Comparison of ENCODE assay signal across 10 cellular contexts in genomic region chr5:1568201-1568979, GRCh38. TPM values are rescaled to one million over a fixed set of nuclear protein-coding genes. Genes with fewer than 3 reads are reported as not detected.
A peak's percentile ranks its signal among the peaks of the same experiment; 100 is the strongest.
DNase-seq lines count a peak whose midpoint lies in the region; ATAC-seq, FAIRE-seq and TF ChIP-seq lines count a peak whose summit lies in the region.
"Had no signal": no experiment of that assay in that cellular context is flagged by ENCODE, and none has a peak within 500 bp of the region (broad histone marks: within the 10 kb centered on the region; RNA-seq: fewer than 3 reads in every experiment).

No MANE protein-coding gene starts in this region.

- FAIRE-seq in HTR-8/SVneo (lab: Jason Lieb, UNC) = peak; percentile 85
- FAIRE-seq: TTC549 had no signal

- POLR2A ChIA-PET in activated CD4-positive, alpha-beta T cell treated with anti-CD3 and anti-CD28 coated beads, Interleukin-2, amount 10 ng/mL, durations not matched to agents 7 days and 5 days (lab: Charles Lee) = no interaction called here

- TF ChIP-seq CTCF in brain microvascular endothelial cell (IDR thresholded peaks at IDR 0.05; ENCODE audit: low read depth, low read length, missing control alignments) (no peak), left lung (IDR thresholded peaks at IDR 0.05) (no peak), thyroid gland (IDR thresholded peaks at IDR 0.05) (no peak)

- TF ChIP-seq POLR2A in thyroid gland (IDR thresholded peaks at IDR 0.05) = no peak

- peaks cover 8% of the 10 kb centered on the region for H3K36me3 Mint-ChIP-seq in activated CD4-positive, alpha-beta T cell treated with anti-CD3 and anti-CD28 coated beads, Interleukin-2, amount 10 ng/mL, durations not matched to agents 7 days and 5 days (ENCODE audit: low read depth)

- H3K4me1 Mint-ChIP-seq in activated CD4-positive, alpha-beta T cell treated with anti-CD3 and anti-CD28 coated beads, Interleukin-2, amount 10 ng/mL, durations not matched to agents 7 days and 5 days = peaks cover 7% of the 10 kb centered on the region

- peaks cover 5% of the 10 kb centered on the region for H3K9me3 Mint-ChIP-seq in activated CD4-positive, alpha-beta T cell treated with anti-CD3 and anti-CD28 coated beads, Interleukin-2, amount 10 ng/mL, durations not matched to agents 7 days and 5 days

- H3K4me3 ChIP-seq in brain microvascular endothelial cell (ENCODE audit: low read depth, low read length) (no peak overlapping the region), left lung (no peak overlapping the region), thyroid gland (replicated peaks in 1 of 3) (no peak overlapping the region)

- H3K27me3 ChIP-seq in brain microvascular endothelial cell (replicated peaks) = no peaks in the 10 kb centered on the region
- H3K27me3 ChIP-seq in left lung = no peaks in the 10 kb centered on the region
- no peaks in the 10 kb centered on the region for H3K27me3 ChIP-seq in thyroid gland

- in situ Hi-C loops in brain microvascular endothelial cell (cut with HindIII; ENCODE audit: low pct_ligation_motif_present, low sequenced_read_pairs) = no loop called here

- H3K36me3 ChIP-seq in brain microvascular endothelial cell (replicated peaks) (no peaks in the 10 kb centered on the region), left lung (no peaks in the 10 kb centered on the region), thyroid gland (peaks cover 0 to 3% of the 10 kb centered on the region in 2 donors)

- intact Hi-C loops in left lung (cut with DNase I) (no loop called here), thyroid gland (cut with DNase I) (no loop called here)

- 26 to 37% methylated on average over 12 of the region's 12 CpGs for WGBS in thyroid gland, 2 donors

- peaks cover 11 to 36% of the 10 kb centered on the region in 2 donors for H3K4me1 ChIP-seq in left lung
- peaks cover 12 to 16% of the 10 kb centered on the region in 2 donors for H3K4me1 ChIP-seq in thyroid gland

- H3K9me3 ChIP-seq in left lung (no peaks in the 10 kb centered on the region), thyroid gland (no peaks in the 10 kb centered on the region)

- no peak overlapping the region for H3K27ac ChIP-seq in brain microvascular endothelial cell
- H3K27ac ChIP-seq in left lung = peak overlapping the region; percentile 21 to 56
- peak overlapping the region; percentile 59 to 77 (median 76) for H3K27ac ChIP-seq in thyroid gland

- no peak overlapping the region for H3K4me3 Mint-ChIP-seq in activated CD4-positive, alpha-beta T cell treated with anti-CD3 and anti-CD28 coated beads, Interleukin-2, amount 10 ng/mL, durations not matched to agents 7 days and 5 days

- H3K27ac Mint-ChIP-seq in activated CD4-positive, alpha-beta T cell treated with anti-CD3 and anti-CD28 coated beads, Interleukin-2, amount 10 ng/mL, durations not matched to agents 7 days and 5 days = no peak overlapping the region

- peak; percentile 52 for ATAC-seq in left lung

- no peaks in the 10 kb centered on the region for H3K27me3 Mint-ChIP-seq in activated CD4-positive, alpha-beta T cell treated with anti-CD3 and anti-CD28 coated beads, Interleukin-2, amount 10 ng/mL, durations not matched to agents 7 days and 5 days

- CTCF ChIA-PET in activated CD4-positive, alpha-beta T cell treated with anti-CD3 and anti-CD28 coated beads, Interleukin-2, amount 10 ng/mL, durations not matched to agents 7 days and 5 days (lab: Charles Lee) = no interaction called here

- no peak for DNase-seq in HTR-8/SVneo (ENCODE audit: insufficient read length, low spot score)
- DNase-seq in brain microvascular endothelial cell = peak; percentile 83
- no peak for DNase-seq in left lung
- peak; percentile 49 to 65 for DNase-seq in thyroid gland
- DNase-seq in activated CD4-positive, alpha-beta T cell treated with anti-CD3 and anti-CD28 coated beads, Interleukin-2, amount 10 ng/mL, durations not matched to agents 7 days and 5 days = no peak
- no peak for DNase-seq in putamen (ENCODE audit: low spot score)
- no peak for DNase-seq in MV-4-11 (lab: John Stamatoyannopoulos, UW)
- DNase-seq in epidermal melanocyte (ENCODE audit: insufficient read length, low spot score) = no peak
- DNase-seq: stimulated activated CD4-positive, alpha-beta T cell treated with anti-CD3 and anti-CD28 coated beads, Interleukin-15, amount 100 ng/mL, for 24 hours had no signal

RNA-seq across cellular contexts. Expression of gene LPCAT1, which starts 44.6 kb away (rescaled TPM):
- total RNA-seq in left lung (100 to 1,000 TPM; 458 to 751 TPM), thyroid gland (10 to 100 TPM; 30.9 to 35.7 (median 33.3) TPM)
- total RNA-seq in activated CD4-positive, alpha-beta T cell treated with anti-CD3 and anti-CD28 coated beads, Interleukin-2, amount 10 ng/mL, durations not matched to agents 7 days and 5 days = 10 to 100 TPM; 69.5 to 77.0 TPM

Comparison
In these comparisons a context has a peak if more than half of its experiments do, and no peak if none do; other contexts are left out.
1. DNase-seq: peak in brain microvascular endothelial cell (single experiment) and thyroid gland (2 of 2); none in HTR-8/SVneo (single experiment), left lung (0 of 2), activated CD4-positive, alpha-beta T cell treated with anti-CD3 and anti-CD28 coated beads, Interleukin-2, amount 10 ng/mL, durations not matched to agents 7 days and 5 days (single experiment), putamen (single experiment), MV-4-11 (single experiment) and epidermal melanocyte (single experiment).
2. RNA of gene LPCAT1, which starts 44.6 kb away (total RNA-seq): 458 to 751 TPM in left lung; 69.5 to 77.0 TPM in activated CD4-positive, alpha-beta T cell treated with anti-CD3 and anti-CD28 coated beads, Interleukin-2, amount 10 ng/mL, durations not matched to agents 7 days and 5 days and 30.9 to 35.7 TPM in thyroid gland; every median in the first group is over 4 times any median in the second.